Comparison of ENCODE assay signal across 21 cellular contexts in genomic region chr14:22807432-22808087, GRCh38. TPM values are rescaled to one million over a fixed set of nuclear protein-coding genes. Genes with fewer than 3 reads are reported as not detected.
DNase-seq lines count a peak whose midpoint lies in the region; ATAC-seq and TF ChIP-seq lines count a peak whose summit lies in the region.
"Had no signal": no experiment of that assay in that cellular context is flagged by ENCODE, and none has a peak within 500 bp of the region (broad histone marks: within the 10 kb centered on the region; RNA-seq: fewer than 3 reads in every experiment).

No MANE protein-coding gene starts in this region.

- H3K4me1 ChIP-seq in body of pancreas: peaks cover 16% of the 10 kb centered on the region
- no peaks in the 10 kb centered on the region for H3K4me1 ChIP-seq in lower lobe of right lung
- H3K4me1 ChIP-seq: right lobe of liver, uterus had no signal

- H3K4me3 ChIP-seq in body of pancreas (no peak overlapping the region), lower lobe of right lung (no peak overlapping the region)
- H3K4me3 ChIP-seq: right lobe of liver, uterus had no signal

- H3K27me3 ChIP-seq in body of pancreas (no peaks in the 10 kb centered on the region), lower lobe of right lung (ENCODE audit: low read depth) (no peaks in the 10 kb centered on the region)
- H3K27me3 ChIP-seq: right lobe of liver, uterus had no signal

- H3K27me3 Mint-ChIP-seq in stimulated activated memory B cell treated with anti-CD40 and anti-IgM and Interleukin-4, amounts not matched to agents 10 μg/mL and 1 μg/mL and 100 μg/mL, for 72 hours: no peaks in the 10 kb centered on the region

- H3K4me3 Mint-ChIP-seq in stimulated activated memory B cell treated with anti-CD40 and anti-IgM and Interleukin-4, amounts not matched to agents 10 μg/mL and 1 μg/mL and 100 μg/mL, for 72 hours: no peak overlapping the region
- H3K4me3 Mint-ChIP-seq: activated naive CD8-positive, alpha-beta T cell treated with anti-CD3 and anti-CD28 coated beads, Interleukin-2, amount 10 ng/mL, durations not matched to agents 7 days and 5 days; T-helper 17 cell had no signal

- WGBS in body of pancreas, 2 donors: 76 to 80% methylated on average over 13 of the region's 13 CpGs

- no peaks in the 10 kb centered on the region for H3K9me3 Mint-ChIP-seq in stimulated activated memory B cell treated with anti-CD40 and anti-IgM and Interleukin-4, amounts not matched to agents 10 μg/mL and 1 μg/mL and 100 μg/mL, for 72 hours
- H3K9me3 Mint-ChIP-seq: activated naive CD8-positive, alpha-beta T cell treated with anti-CD3 and anti-CD28 coated beads, Interleukin-2, amount 10 ng/mL, durations not matched to agents 7 days and 5 days; activated T-helper 2 cell treated with anti-CD3 and anti-CD28 coated beads, Interferon-gamma antibody, Interleukin-2, Interleukin-4, amounts not matched to agents 10 μg/mL and 5 μg/mL and 100 μg/mL, durations not matched to agents 14 hours and 24 hours and 36 hours; naive thymus-derived CD8-positive, alpha-beta T cell had no signal

- H3K36me3 ChIP-seq in body of pancreas (replicated peaks in 1 of 2; ENCODE audit: insufficient read depth in 1 of 2, low read depth in 2 of 2) (no peaks in the 10 kb centered on the region), lower lobe of right lung (no peaks in the 10 kb centered on the region)
- H3K36me3 ChIP-seq: right lobe of liver, uterus had no signal

- no peak for TF ChIP-seq POLR2A in body of pancreas (IDR thresholded peaks at IDR 0.05)

- H3K9me3 ChIP-seq in body of pancreas (no peaks in the 10 kb centered on the region), lower lobe of right lung (no peaks in the 10 kb centered on the region)
- H3K9me3 ChIP-seq: right lobe of liver, uterus had no signal

- intact Hi-C loops in body of pancreas (cut with DNase I): no loop called here
- intact Hi-C loops in lower lobe of right lung (cut with DNase I): no loop called here

- peaks cover 63% of the 10 kb centered on the region for H3K4me1 Mint-ChIP-seq in stimulated activated memory B cell treated with anti-CD40 and anti-IgM and Interleukin-4, amounts not matched to agents 10 μg/mL and 1 μg/mL and 100 μg/mL, for 72 hours

- no peak for TF ChIP-seq CTCF in body of pancreas (IDR thresholded peaks at IDR 0.05)
- TF ChIP-seq CTCF in lower lobe of right lung (IDR thresholded peaks at IDR 0.05): no peak

- ATAC-seq in body of pancreas: peak; percentile 71
- ATAC-seq in lower lobe of right lung: peak; percentile 55 to 84
- ATAC-seq in stimulated activated memory B cell treated with anti-CD40 and anti-IgM and Interleukin-4, amounts not matched to agents 10 μg/mL and 1 μg/mL and 100 μg/mL, for 72 hours: no peak
- ATAC-seq in HG02571 (IDR thresholded peaks at IDR 0.05; ENCODE audit: unreplicated experiment): no peak
- no peak for ATAC-seq in GM19452 (IDR thresholded peaks at IDR 0.05; ENCODE audit: unreplicated experiment)
- ATAC-seq: naive thymus-derived CD8-positive, alpha-beta T cell; T-helper 17 cell had no signal

- peaks cover 9% of the 10 kb centered on the region for H3K36me3 Mint-ChIP-seq in stimulated activated memory B cell treated with anti-CD40 and anti-IgM and Interleukin-4, amounts not matched to agents 10 μg/mL and 1 μg/mL and 100 μg/mL, for 72 hours
- H3K36me3 Mint-ChIP-seq: activated naive CD8-positive, alpha-beta T cell treated with anti-CD3 and anti-CD28 coated beads, Interleukin-2, amount 10 ng/mL, durations not matched to agents 7 days and 5 days; naive thymus-derived CD8-positive, alpha-beta T cell had no signal

- H3K27ac ChIP-seq in body of pancreas (peak overlapping the region in 2 of 4 donors; percentile 16 to 49), lower lobe of right lung (no peak overlapping the region)
- H3K27ac ChIP-seq: right lobe of liver, uterus had no signal

- DNase-seq in LoVo (ENCODE audit: low spot score): peak; percentile 77
- DNase-seq in body of pancreas: no peak
- DNase-seq in lower lobe of right lung: no peak
- no peak for DNase-seq in stimulated activated CD8-positive, alpha-beta memory T cell treated with anti-CD3 and anti-CD28 coated beads, Interleukin-4, amount 100 ng/mL, for 48 hours
- DNase-seq in NCI-H345 treated with DMSO at 0.1 percent for 48 hours (lab: John Stamatoyannopoulos, UW; ENCODE audit: unreplicated experiment): no peak
- DNase-seq: activated CD8-positive, alpha-beta memory T cell treated with anti-CD3 and anti-CD28 coated beads, Interleukin-2, amount 50 U/mL, for 48 hours; activated naive CD8-positive, alpha-beta T cell treated with anti-CD3 and anti-CD28 coated beads, Interleukin-2, amount 10 ng/mL, durations not matched to agents 7 days and 5 days; hypothalamus; Karpas-422; naive thymus-derived CD8-positive, alpha-beta T cell; NCI-H187; NCI-H2227 treated with DMSO at 0.1 percent for 48 hours; PC-3; right lobe of liver; stimulated activated CD4-positive, alpha-beta T cell treated with anti-CD3 and anti-CD28 coated beads, Interleukin-15, amount 100 ng/mL, for 24 hours; T-helper 17 cell; uterus had no signal

- H3K27ac Mint-ChIP-seq in stimulated activated memory B cell treated with anti-CD40 and anti-IgM and Interleukin-4, amounts not matched to agents 10 μg/mL and 1 μg/mL and 100 μg/mL, for 72 hours: peak overlapping the region; percentile 36
- H3K27ac Mint-ChIP-seq: activated naive CD8-positive, alpha-beta T cell treated with anti-CD3 and anti-CD28 coated beads, Interleukin-2, amount 10 ng/mL, durations not matched to agents 7 days and 5 days; activated T-helper 2 cell treated with anti-CD3 and anti-CD28 coated beads, Interferon-gamma antibody, Interleukin-2, Interleukin-4, amounts not matched to agents 10 μg/mL and 5 μg/mL and 100 μg/mL, durations not matched to agents 14 hours and 24 hours and 36 hours; naive thymus-derived CD8-positive, alpha-beta T cell; T-helper 17 cell had no signal

RNA-seq across cellular contexts. Expression of gene SLC7A7, which starts 7.7 kb away (rescaled TPM):
- total RNA-seq in body of pancreas (10 to 100 TPM in 1 of 2 donors, 1 to 10 TPM in 1; 6.9 to 16.6 TPM), lower lobe of right lung (157 TPM)
- total RNA-seq: activated T-helper 2 cell treated with anti-CD3 and anti-CD28 coated beads, Interferon-gamma antibody, Interleukin-2, Interleukin-4, amounts not matched to agents 10 μg/mL and 5 μg/mL and 100 μg/mL, durations not matched to agents 14 hours and 24 hours and 36 hours; PC-3 had no signal

RNA-seq across cellular contexts. Expression of gene MRPL52, which starts 22.1 kb away (rescaled TPM):
- total RNA-seq in body of pancreas: 10 to 100 TPM; 29.3 to 45.1 TPM
- total RNA-seq in lower lobe of right lung: 65.2 TPM

RNA-seq across cellular contexts. Expression of gene MMP14, which starts 28.8 kb away (rescaled TPM):
- total RNA-seq in body of pancreas (10 to 100 TPM; 55.3 to 65.3 TPM), lower lobe of right lung (124 TPM)

RNA-seq across cellular contexts. Expression of gene OXA1L, which starts 41.1 kb away (rescaled TPM):
- 10 to 100 TPM; 73.2 to 83.5 TPM for total RNA-seq in body of pancreas
- total RNA-seq in lower lobe of right lung: 115 TPM

Comparison
In these comparisons a context has a peak if more than half of its experiments do, and no peak if none do; other contexts are left out.
1. ATAC-seq: peak in body of pancreas (single experiment) and lower lobe of right lung (2 of 2); none in stimulated activated memory B cell treated with anti-CD40 and anti-IgM and Interleukin-4, amounts not matched to agents 10 μg/mL and 1 μg/mL and 100 μg/mL, for 72 hours (single experiment), HG02571 (single experiment) and GM19452 (single experiment).